Comparison of ENCODE assay signal across 1 cellular context in genomic region chr11:65434667-65435179, GRCh38.
TF ChIP-seq lines count a peak whose summit lies in the region.

No MANE protein-coding gene starts in this region.

TF ChIP-seq in endothelial cell of umbilical vein, 7 proteins besides CTCF, POLR2A, EP300 and RAD21:
- TF ChIP-seq, protein P1, sequence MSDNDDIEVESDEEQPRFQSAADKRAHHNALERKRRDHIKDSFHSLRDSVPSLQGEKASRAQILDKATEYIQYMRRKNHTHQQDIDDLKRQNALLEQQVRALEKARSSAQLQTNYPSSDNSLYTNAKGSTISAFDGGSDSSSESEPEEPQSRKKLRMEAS (IDR thresholded peaks at IDR 0.05; ENCODE audit: insufficient read depth, insufficient read length): no peak
- TF ChIP-seq EZH2 (IDR thresholded peaks at IDR 0.05; ENCODE audit: borderline replicate concordance, low read depth, low read length, severe bottlenecking) (no peak), JUN (IDR thresholded peaks at IDR 0.05; ENCODE audit: borderline replicate concordance, insufficient read depth, insufficient read length, low read depth) (no peak), MYC (IDR thresholded peaks at IDR 0.05; ENCODE audit: low read depth, low read length) (no peak)
